ENCODE assay signal across 8 cellular contexts in genomic region chr19:1101337-1101698, GRCh38. TPM values are rescaled to one million over a fixed set of nuclear protein-coding genes. Genes with fewer than 3 reads are reported as not detected.
DNase-seq lines count a peak whose midpoint lies in the region; ATAC-seq and TF ChIP-seq lines count a peak whose summit lies in the region.

No MANE protein-coding gene starts in this region.

- peaks cover 2% of the 10 kb centered on the region for H3K79me1 ChIP-seq in mesenchymal stem cell (replicated peaks; ENCODE audit: low read length, poor library complexity, severe bottlenecking)

- peak overlapping the region; percentile 90 for H2AK5ac ChIP-seq in mesenchymal stem cell (ENCODE audit: low read length, severe bottlenecking)

- H3K14ac ChIP-seq in mesenchymal stem cell (ENCODE audit: low read length in 2 of 2), result no peak overlapping the region

- no peak overlapping the region for H3K4me3 ChIP-seq in ascending aorta
- no peak overlapping the region for H3K4me3 ChIP-seq in mesenchymal stem cell (ENCODE audit: insufficient read depth in 1 of 2, low read depth in 1 of 2, low read length in 2 of 2)

- no peaks in the 10 kb centered on the region for H3K9me3 ChIP-seq in ascending aorta
- peaks cover 3% of the 10 kb centered on the region for H3K9me3 ChIP-seq in mesenchymal stem cell (ENCODE audit: control insufficient read depth, low read length)

- 49% methylated on average over 9 of the region's 9 CpGs for WGBS in mesenchymal stem cell

- peak overlapping the region; percentile 40 for H3K4me2 ChIP-seq in mesenchymal stem cell (ENCODE audit: low read length, poor library complexity, severe bottlenecking)

- H3K27ac ChIP-seq in ascending aorta (peak overlapping the region; percentile 98 to 99), mesenchymal stem cell (ENCODE audit: low read length, poor library complexity, severe bottlenecking) (peak overlapping the region; percentile 99)

- H2BK15ac ChIP-seq in mesenchymal stem cell (ENCODE audit: low read depth, poor library complexity, severe bottlenecking), result peak overlapping the region; percentile 99

- no peaks in the 10 kb centered on the region for H3K27me3 Mint-ChIP-seq in activated T-cell treated with anti-CD3 and anti-CD28 coated beads, Interleukin-2, amount 50 U/mL, for 24 hours
- no peaks in the 10 kb centered on the region for H3K27me3 Mint-ChIP-seq in activated T-cell treated with anti-CD3 and anti-CD28 coated beads, Interleukin-2, amount 50 U/mL, for 4 hours (ENCODE audit: low read depth)
- no peaks in the 10 kb centered on the region for H3K27me3 Mint-ChIP-seq in type B pancreatic cell

- H3K9ac ChIP-seq in mesenchymal stem cell (ENCODE audit: low read length), result peak overlapping the region; percentile 89

- no peak overlapping the region for H2AFZ ChIP-seq in mesenchymal stem cell (ENCODE audit: low read depth, low read length)

- intact Hi-C loops in ascending aorta (cut with DNase I), result no loop called here

- H3K27ac Mint-ChIP-seq in activated T-cell treated with anti-CD3 and anti-CD28 coated beads, Interleukin-2, amount 50 U/mL, for 24 hours, result peak overlapping the region; percentile 93
- H3K27ac Mint-ChIP-seq in type B pancreatic cell, result peak overlapping the region; percentile 81

- peak overlapping the region; percentile 67 to 97 for H2BK12ac ChIP-seq in mesenchymal stem cell (ENCODE audit: low read length in 2 of 2)

- peaks cover 11% of the 10 kb centered on the region for H3K36me3 Mint-ChIP-seq in activated T-cell treated with anti-CD3 and anti-CD28 coated beads, Interleukin-2, amount 50 U/mL, for 24 hours (ENCODE audit: low read depth)
- no peaks in the 10 kb centered on the region for H3K36me3 Mint-ChIP-seq in activated T-cell treated with anti-CD3 and anti-CD28 coated beads, Interleukin-2, amount 50 U/mL, for 4 hours (ENCODE audit: insufficient read depth)
- no peaks in the 10 kb centered on the region for H3K36me3 Mint-ChIP-seq in type B pancreatic cell

- no peak for DNase-seq in activated T-cell treated with anti-CD3 and anti-CD28 coated beads, Interleukin-2, amount 50 U/mL, for 24 hours
- DNase-seq in activated T-cell treated with anti-CD3 and anti-CD28 coated beads, Interleukin-2, amount 50 U/mL, for 4 hours, result no peak
- DNase-seq in ascending aorta (ENCODE audit: low spot score in 2 of 2), result no peak
- DNase-seq in mesenchymal stem cell, result no peak
- DNase-seq in type B pancreatic cell (ENCODE audit: extremely low spot score, unreplicated experiment), result no peak
- no peak for DNase-seq in ACHN
- DNase-seq in DMS53 treated with DMSO at 0.1 percent for 48 hours (lab: John Stamatoyannopoulos, UW; ENCODE audit: unreplicated experiment), result no peak

- ATAC-seq in activated T-cell treated with anti-CD3 and anti-CD28 coated beads, Interleukin-2, amount 50 U/mL, for 4 hours, result no peak
- no peak for ATAC-seq in GM18519 (IDR thresholded peaks at IDR 0.05; ENCODE audit: low FRiP score, unreplicated experiment)

- no peaks in the 10 kb centered on the region for H3K27me3 ChIP-seq in ascending aorta
- no peaks in the 10 kb centered on the region for H3K27me3 ChIP-seq in mesenchymal stem cell (ENCODE audit: control insufficient read depth in 1 of 2, insufficient read depth in 1 of 2, low read length in 2 of 2)

- peak overlapping the region; percentile 47 for H4K91ac ChIP-seq in mesenchymal stem cell (ENCODE audit: low read length)

- peaks cover 30 to 51% of the 10 kb centered on the region in 2 donors for H3K4me1 ChIP-seq in ascending aorta
- peaks cover 30% of the 10 kb centered on the region for H3K4me1 ChIP-seq in mesenchymal stem cell (ENCODE audit: control insufficient read depth, insufficient read depth, low read depth, low read length)

- H3K36me3 ChIP-seq in ascending aorta (peaks cover 6 to 8% of the 10 kb centered on the region in 2 donors), mesenchymal stem cell (ENCODE audit: control insufficient read depth in 1 of 2, insufficient read depth in 2 of 2, low read depth in 1 of 2, low read length in 2 of 2) (peaks cover 6 to 14% of the 10 kb centered on the region in 2 experiments)

- H4K8ac ChIP-seq in mesenchymal stem cell (ENCODE audit: low read length), result peak overlapping the region; percentile 69

- H3K4me1 Mint-ChIP-seq in activated T-cell treated with anti-CD3 and anti-CD28 coated beads, Interleukin-2, amount 50 U/mL, for 24 hours (ENCODE audit: low read depth), result peaks cover 61% of the 10 kb centered on the region
- peaks cover 53% of the 10 kb centered on the region for H3K4me1 Mint-ChIP-seq in activated T-cell treated with anti-CD3 and anti-CD28 coated beads, Interleukin-2, amount 50 U/mL, for 4 hours (ENCODE audit: low read depth)
- H3K4me1 Mint-ChIP-seq in type B pancreatic cell (ENCODE audit: unreplicated experiment), result peaks cover 14% of the 10 kb centered on the region

- in situ Hi-C loops in ACHN (cut with HindIII; ENCODE audit: low pct_ligation_motif_present, low pct_unique_long_range_greater_than_20kb, low sequenced_read_pairs), result no loop called here

- H3K9me3 Mint-ChIP-seq in activated T-cell treated with anti-CD3 and anti-CD28 coated beads, Interleukin-2, amount 50 U/mL, for 24 hours, result peaks cover 3% of the 10 kb centered on the region
- no peaks in the 10 kb centered on the region for H3K9me3 Mint-ChIP-seq in activated T-cell treated with anti-CD3 and anti-CD28 coated beads, Interleukin-2, amount 50 U/mL, for 4 hours
- H3K9me3 Mint-ChIP-seq in type B pancreatic cell, result no peaks in the 10 kb centered on the region

- H2BK120ac ChIP-seq in mesenchymal stem cell (ENCODE audit: low read depth, low read length), result peak overlapping the region; percentile 99

- no peak for TF ChIP-seq CTCF in ascending aorta (IDR thresholded peaks at IDR 0.05)
- no peak for TF ChIP-seq CTCF in type B pancreatic cell (conservative IDR thresholded peaks at IDR 0.05)

- H3K23ac ChIP-seq in mesenchymal stem cell (ENCODE audit: low read length in 2 of 2), result no peak overlapping the region

- H2BK5ac ChIP-seq in mesenchymal stem cell (ENCODE audit: low read depth, low read length, poor library complexity, severe bottlenecking), result peak overlapping the region; percentile 80

- peak overlapping the region; percentile 35 for H3K4me3 Mint-ChIP-seq in activated T-cell treated with anti-CD3 and anti-CD28 coated beads, Interleukin-2, amount 50 U/mL, for 24 hours
- H3K4me3 Mint-ChIP-seq in activated T-cell treated with anti-CD3 and anti-CD28 coated beads, Interleukin-2, amount 50 U/mL, for 4 hours, result no peak overlapping the region
- H3K4me3 Mint-ChIP-seq in type B pancreatic cell, result peak overlapping the region; percentile 52

- H3K4ac ChIP-seq in mesenchymal stem cell (ENCODE audit: low read depth in 1 of 2, low read length in 2 of 2), result peak overlapping the region; percentile 24 to 90

- H3K18ac ChIP-seq in mesenchymal stem cell (ENCODE audit: low read depth in 1 of 2, low read length in 2 of 2), result peak overlapping the region; percentile 93 to 94

RNA-seq across cellular contexts. Expression of gene GPX4, which starts 2.5 kb away (rescaled TPM):
- total RNA-seq in activated T-cell treated with anti-CD3 and anti-CD28 coated beads, Interleukin-2, amount 50 U/mL, for 4 hours, result 100 to 1,000 TPM; 148 to 165 (median 162) TPM
- total RNA-seq in ascending aorta (348 TPM), type B pancreatic cell (ENCODE audit: low replicate concordance) (174 and 204 TPM in 2 replicates)
- polyA plus RNA-seq in mesenchymal stem cell (2013, experiment 1 of 2), result 676 TPM
- 686 TPM for polyA plus RNA-seq in mesenchymal stem cell (2013, experiment 2 of 2)

RNA-seq across cellular contexts. Expression of gene POLR2E, which starts 6.1 kb away (rescaled TPM):
- total RNA-seq in activated T-cell treated with anti-CD3 and anti-CD28 coated beads, Interleukin-2, amount 50 U/mL, for 4 hours, result 100 to 1,000 TPM; 303 to 380 (median 323) TPM
- total RNA-seq in ascending aorta (72.1 TPM), type B pancreatic cell (ENCODE audit: low replicate concordance) (171 and 181 TPM in 2 replicates)
- polyA plus RNA-seq in mesenchymal stem cell (2013, experiment 1 of 2), result 152 TPM
- 153 TPM for polyA plus RNA-seq in mesenchymal stem cell (2013, experiment 2 of 2)

RNA-seq across cellular contexts. Expression of gene ARHGAP45, which starts 34.4 kb away (rescaled TPM):
- 100 to 1,000 TPM; 128 to 133 (median 133) TPM for total RNA-seq in activated T-cell treated with anti-CD3 and anti-CD28 coated beads, Interleukin-2, amount 50 U/mL, for 4 hours
- total RNA-seq in ascending aorta, result 66.5 TPM
- polyA plus RNA-seq in mesenchymal stem cell (2013, experiment 1 of 2), result 0.17 TPM
- 0.15 TPM for polyA plus RNA-seq in mesenchymal stem cell (2013, experiment 2 of 2)
- total RNA-seq in type B pancreatic cell (ENCODE audit: low replicate concordance), result 2.6 and 4.5 TPM in 2 replicates

Comparison
In these comparisons a context has a peak if more than half of its experiments do, and no peak if none do; other contexts are left out.
1. RNA of gene ARHGAP45, which starts 34.4 kb away (total RNA-seq): 128 to 133 TPM in activated T-cell treated with anti-CD3 and anti-CD28 coated beads, Interleukin-2, amount 50 U/mL, for 4 hours and 66.5 TPM in ascending aorta (single experiment); 2.6 to 4.5 TPM in type B pancreatic cell; every median in the first group is over 10 times any median in the second.